In genomic region chr6:168035661-168036616, GRCh38 we compare ENCODE assay signal across 1 cellular context.
TF ChIP-seq lines count a peak whose summit lies in the region.

No MANE protein-coding gene starts in this region.

TF ChIP-seq in GM23338, 12 proteins besides CTCF, POLR2A, EP300 and RAD21 (continued from another document):
- TF ChIP-seq ZNF462 (CRISPR knock-in tag; IDR thresholded peaks at IDR 0.05), result no peak
- TF ChIP-seq ETS1 (IDR thresholded peaks at IDR 0.05), result no peak
- TF ChIP-seq EZH2phosphoT487 (IDR thresholded peaks at IDR 0.05; ENCODE audit: unreplicated experiment), result no peak
